29 cellular contexts compared by ENCODE assay signal in the genomic region with DNA sequence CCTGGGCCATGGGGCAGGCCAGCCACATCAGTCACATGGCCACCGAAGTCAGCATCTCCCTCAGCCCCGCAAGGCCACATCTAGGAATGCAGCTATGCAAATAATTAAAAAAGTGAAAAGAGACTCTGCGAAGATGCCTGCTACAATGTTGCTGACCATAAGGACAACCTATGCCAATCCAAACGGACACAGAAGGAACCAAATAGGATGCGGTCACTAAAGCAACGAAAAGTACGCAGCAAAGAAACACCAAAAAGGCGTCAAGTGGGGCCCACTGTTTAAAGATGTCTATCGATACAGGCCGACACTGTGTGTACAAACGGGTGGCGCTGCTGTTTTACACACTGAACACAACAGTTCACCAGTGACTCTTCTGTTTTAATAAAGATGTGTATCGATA.
"Had no signal": no experiment of that assay in that cellular context is flagged by ENCODE, and none has a peak within 500 bp of the region (broad histone marks: within the 10 kb centered on the region; RNA-seq: fewer than 3 reads in every experiment).

No MANE protein-coding gene starts in this region.

- H3K27me3 ChIP-seq: neural progenitor cell, neutrophil, ovary, right atrium auricular region, stomach, tibial artery, upper lobe of right lung, uterus had no signal

- H3K27ac Mint-ChIP-seq: mesothelial cell of epicardium; naive B cell; natural killer cell; nephron progenitor cell; neural progenitor cell; progenitor cell of endocrine pancreas; stimulated activated naive B cell treated with anti-CD40 and anti-IgM and Interleukin-4, amounts not matched to agents 10 μg/mL and 1 μg/mL and 100 μg/mL, for 72 hours had no signal

- H3K27ac ChIP-seq: left ventricle myocardium inferior, neural progenitor cell, neutrophil, ovary, right atrium auricular region, skin epidermis, stomach, thoracic aorta, tibial artery, upper lobe of right lung, uterus had no signal

- H3K9me3 ChIP-seq: left ventricle myocardium inferior, neutrophil, ovary, right atrium auricular region, stomach, thoracic aorta, tibial artery, upper lobe of right lung, uterus had no signal

- H2AFZ ChIP-seq: neural progenitor cell had no signal

- H3K9me3 Mint-ChIP-seq: mesothelial cell of epicardium; naive B cell; natural killer cell; nephron progenitor cell; neural progenitor cell; stimulated activated naive B cell treated with anti-CD40 and anti-IgM and Interleukin-4, amounts not matched to agents 10 μg/mL and 1 μg/mL and 100 μg/mL, for 72 hours had no signal

- H3K27me3 Mint-ChIP-seq: naive B cell; progenitor cell of endocrine pancreas; stimulated activated naive B cell treated with anti-CD40 and anti-IgM and Interleukin-4, amounts not matched to agents 10 μg/mL and 1 μg/mL and 100 μg/mL, for 72 hours had no signal

- H3K9ac ChIP-seq: neural progenitor cell had no signal

- H3K4me3 ChIP-seq: left ventricle myocardium inferior, lung, neural progenitor cell, ovary, right atrium auricular region, skin epidermis, stomach, thoracic aorta, tibial artery, upper lobe of right lung, uterus had no signal

- H3K36me3 ChIP-seq: neural progenitor cell, ovary, uterus had no signal

- DNase-seq: hypothalamus; islet precursor cell; left ventricle myocardium inferior; mesendoderm; naive B cell; natural killer cell; nephron progenitor cell; occipital lobe; ovary; stimulated activated CD4-positive, alpha-beta T cell treated with anti-CD3 and anti-CD28 coated beads, Interleukin-12 subunit alpha, Interleukin-12 subunit beta, amount 100 ng/mL, for 4 hours; stimulated activated CD4-positive, alpha-beta T cell treated with anti-CD3 and anti-CD28 coated beads, Interleukin-15, amount 100 ng/mL, for 24 hours; stimulated activated CD4-positive, alpha-beta T cell treated with anti-CD3 and anti-CD28 coated beads, Interleukin-2, amount 100 ng/mL, for 24 hours; stimulated activated CD4-positive, alpha-beta T cell treated with anti-CD3 and anti-CD28 coated beads, Interleukin-4, amount 100 ng/mL, for 1 hour; stimulated activated naive B cell treated with anti-CD40 and anti-IgM and Interleukin-4, amounts not matched to agents 10 μg/mL and 1 μg/mL and 100 μg/mL, for 72 hours; stimulated activated naive CD8-positive, alpha-beta T cell treated with anti-CD3 and anti-CD28 coated beads, Interleukin-15, Interleukin-2, amounts not matched to agents 100 U/mL and 50 U/mL, for 24 hours; stomach; tibial artery; trophoblast cell; upper lobe of right lung; uterus had no signal

- H3K4me2 ChIP-seq: neural progenitor cell had no signal

- ATAC-seq: natural killer cell; sciatic nerve; stimulated activated naive B cell treated with anti-CD40 and anti-IgM and Interleukin-4, amounts not matched to agents 10 μg/mL and 1 μg/mL and 100 μg/mL, for 72 hours; stimulated activated naive CD8-positive, alpha-beta T cell treated with anti-CD3 and anti-CD28 coated beads, Interleukin-15, Interleukin-2, amounts not matched to agents 100 U/mL and 50 U/mL, for 24 hours; upper lobe of right lung had no signal

- H3K4me3 Mint-ChIP-seq: mesothelial cell of epicardium; naive B cell; natural killer cell; nephron progenitor cell; neural progenitor cell; stimulated activated naive B cell treated with anti-CD40 and anti-IgM and Interleukin-4, amounts not matched to agents 10 μg/mL and 1 μg/mL and 100 μg/mL, for 72 hours had no signal

- H3K36me3 Mint-ChIP-seq: natural killer cell had no signal

- H3K4me1 Mint-ChIP-seq: mesothelial cell of epicardium, nephron progenitor cell had no signal

- H3K4me1 ChIP-seq: neural progenitor cell, tibial artery, upper lobe of right lung, uterus had no signal
